Comparison of ENCODE assay signal across 13 cellular contexts in the genomic region with DNA sequence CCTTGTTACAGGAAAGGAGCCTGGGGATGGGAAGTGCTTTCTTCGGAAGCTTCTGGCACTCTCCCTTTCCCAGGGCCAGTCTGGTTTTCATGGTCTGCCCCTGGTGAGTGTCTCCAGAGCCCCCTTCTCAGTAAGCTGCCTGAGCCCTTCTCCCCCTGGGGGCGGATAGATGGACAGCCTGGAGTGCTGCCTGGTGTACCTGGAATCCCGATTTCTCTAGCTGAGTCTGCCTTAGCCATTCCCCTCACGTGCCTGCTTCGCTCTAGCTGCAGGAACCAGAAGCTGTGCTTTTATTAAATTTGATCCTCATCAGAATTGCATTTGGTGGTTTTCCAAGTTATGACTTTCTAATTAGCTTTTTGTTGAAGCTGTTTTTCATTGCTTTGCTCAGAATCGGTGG.
DNase-seq lines count a peak whose midpoint lies in the region; ATAC-seq and TF ChIP-seq lines count a peak whose summit lies in the region.
"Had no signal": no experiment of that assay in that cellular context is flagged by ENCODE, and none has a peak within 500 bp of the region (broad histone marks: within the 10 kb centered on the region; RNA-seq: fewer than 3 reads in every experiment).

No MANE protein-coding gene starts in this region.

- H3K36me3 ChIP-seq in BE2C: no peaks in the 10 kb centered on the region

- H3K4me3 ChIP-seq in BE2C (ENCODE audit: low read depth, low read length): no peak overlapping the region

- TF ChIP-seq CTCF in BE2C (IDR thresholded peaks at IDR 0.05; ENCODE audit: low read depth, low read length): 0 out of 2 replicates have a peak, but pooled peaks have one; percentile 29

- H3K27me3 ChIP-seq in BE2C: no peaks in the 10 kb centered on the region

- no peak for ATAC-seq in HG03025 (IDR thresholded peaks at IDR 0.05; ENCODE audit: low FRiP score, unreplicated experiment)
- ATAC-seq in GM19023 (IDR thresholded peaks at IDR 0.05; ENCODE audit: unreplicated experiment): no peak

- H3K9me3 ChIP-seq in BE2C: no peaks in the 10 kb centered on the region

- peaks cover 6% of the 10 kb centered on the region; the same call in 1 of the 2 replicates for H3K4me1 ChIP-seq in BE2C

- DNase-seq in BE2C (peak; percentile 72), SK-N-DZ (ENCODE audit: low spot score) (peak; percentile 77), dermis blood vessel endothelial cell (peak; percentile 24), left kidney (ENCODE audit: low read depth, low spot score) (peak; percentile 44), NCI-H187 treated with DMSO at 0.1 percent for 48 hours (lab: John Stamatoyannopoulos, UW) (no peak), RPMI8226 (no peak)
- DNase-seq: ACHN; C1 segment of cervical spinal cord; CD4-positive, alpha-beta memory T cell; DMS79; H7 had no signal

Comparison
In these comparisons a context has a peak if more than half of its experiments do, and no peak if none do; other contexts are left out.
1. DNase-seq: peak in BE2C (single experiment), SK-N-DZ (single experiment), dermis blood vessel endothelial cell (single experiment) and left kidney (single experiment); none in NCI-H187 treated with DMSO at 0.1 percent for 48 hours (single experiment) and RPMI8226 (single experiment).